ENCODE assay signal across 29 cellular contexts in the genomic region with DNA sequence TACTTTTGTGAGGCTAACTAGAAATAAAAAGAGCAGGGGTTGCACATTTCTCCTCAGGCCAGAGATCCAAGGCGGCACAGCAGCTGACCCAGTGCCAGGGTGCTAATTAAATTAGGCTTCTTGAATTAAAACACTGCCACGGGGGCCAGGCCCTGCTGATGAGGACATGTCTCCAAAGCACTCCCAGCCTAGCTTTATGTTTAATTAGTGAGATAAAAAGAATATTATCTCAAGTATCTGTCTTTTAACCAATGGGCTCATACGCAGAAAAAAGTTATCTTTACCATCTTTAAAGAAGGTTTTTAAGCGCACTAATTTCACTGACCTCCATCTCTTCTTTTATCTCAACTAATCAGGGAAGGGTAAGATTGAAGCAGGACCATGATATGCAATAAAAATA. TPM values are rescaled to one million over a fixed set of nuclear protein-coding genes. Genes with fewer than 3 reads are reported as not detected.
DNase-seq lines count a peak whose midpoint lies in the region; ATAC-seq, FAIRE-seq and TF ChIP-seq lines count a peak whose summit lies in the region.
"Had no signal": no experiment of that assay in that cellular context is flagged by ENCODE, and none has a peak within 500 bp of the region (broad histone marks: within the 10 kb centered on the region; RNA-seq: fewer than 3 reads in every experiment).

No MANE protein-coding gene starts in this region.

- no peak overlapping the region for H4K5ac ChIP-seq in H1 (ENCODE audit: insufficient read length, low read depth, low read length)

- no peak for TF ChIP-seq RAD21 in H1 (IDR thresholded peaks at IDR 0.05 in 1 of 2, conservative IDR thresholded peaks at IDR 0.05 in 1 of 2; ENCODE audit: low read depth in 2 of 2, low read length in 2 of 2)

- WGBS in H1 (ENCODE audit: extremely low coverage in 1 of 2, insufficient coverage in 1 of 2, insufficient read length in 1 of 2, insufficient replicate concordance in 2 of 2, low coverage in 1 of 2, low lambda C conversion rate in 2 of 2, missing lambda C conversion rate in 1 of 2), 2 experiments = 91% methylated on average over 4 of the region's 4 CpGs; no CpG with 5 or more reads in 1 of the 2 experiments

- H3K27me3 ChIP-seq in BE2C = no peaks in the 10 kb centered on the region
- no peaks in the 10 kb centered on the region for H3K27me3 ChIP-seq in Karpas-422 (ENCODE audit: low read length)
- H3K27me3 ChIP-seq in H1 (replicated peaks in 1 of 4; ENCODE audit: control insufficient read depth in 3 of 4, extremely low read depth in 1 of 4, insufficient read depth in 3 of 4, low read length in 3 of 4) = no peaks in the 10 kb centered on the region
- H3K27me3 ChIP-seq: BLaER1 treated with 17β-estradiol and CSF1 and Interleukin-3, amounts not matched to agents 10 nM and 100 nM had no signal

- H2BK20ac ChIP-seq in H1 (ENCODE audit: low read length) = no peak overlapping the region

- no peak overlapping the region for H3K56ac ChIP-seq in H1 (replicated peaks; ENCODE audit: insufficient read length, low read depth, low read length)

- H3K9me3 ChIP-seq in BE2C (no peaks in the 10 kb centered on the region), Karpas-422 (ENCODE audit: low read length) (no peaks in the 10 kb centered on the region), H1 (ENCODE audit: insufficient read depth in 2 of 2, low read depth in 1 of 2, low read length in 1 of 2) (no peaks in the 10 kb centered on the region)
- H3K9me3 ChIP-seq: BLaER1 treated with 17β-estradiol and CSF1 and Interleukin-3, amounts not matched to agents 10 nM and 100 nM; Caco-2 had no signal

- no peak overlapping the region for H4K8ac ChIP-seq in H1 (ENCODE audit: extremely low read depth, insufficient read depth, low read length)

- no peak overlapping the region for H3K27ac Mint-ChIP-seq in stimulated activated naive CD8-positive, alpha-beta T cell treated with anti-CD3 and anti-CD28 coated beads, Interleukin-15, amount 100 ng/mL, for 72 hours
- H3K27ac Mint-ChIP-seq: CD4-positive, alpha-beta T cell; CD8-positive, alpha-beta T cell had no signal

- CTCF ChIA-PET in H1 (lab: Charles Lee; ENCODE audit: partially characterized antibody) = interaction anchor here (0.8 to 1.3 kb wide), 2 partner anchors 10 to 46 kb away, joined by 3 to 4 read pairs; no protein-coding TSS in a partner anchor

- H3K27ac ChIP-seq in Karpas-422 (ENCODE audit: low read length) (peak overlapping the region; percentile 73), H1 (ENCODE audit: low read depth, low read length) (no peak overlapping the region)
- H3K27ac ChIP-seq: BLaER1 treated with 17β-estradiol and CSF1 and Interleukin-3, amounts not matched to agents 10 nM and 100 nM; C4-2B had no signal

- H3K4me3 ChIP-seq in BE2C (ENCODE audit: low read depth, low read length) (no peak overlapping the region), Karpas-422 (ENCODE audit: low read length) (no peak overlapping the region), H1 (ENCODE audit: extremely low read depth in 1 of 4, insufficient read depth in 2 of 4, low read depth in 3 of 4, low read length in 4 of 4) (no peak overlapping the region)
- H3K4me3 ChIP-seq: BLaER1 treated with 17β-estradiol and CSF1 and Interleukin-3, amounts not matched to agents 10 nM and 100 nM; GM12878 had no signal

- H3K9me2 ChIP-seq in Karpas-422 (replicated peaks; ENCODE audit: insufficient read depth, low read length) = no peaks in the 10 kb centered on the region

- H3K4me2 ChIP-seq in Karpas-422 (ENCODE audit: low read depth, low read length, poor library complexity, severe bottlenecking) (peak overlapping the region; percentile 53), H1 (ENCODE audit: insufficient read depth in 1 of 2, low read depth in 2 of 2, low read length in 2 of 2) (no peak overlapping the region)
- H3K4me2 ChIP-seq: BLaER1 treated with 17β-estradiol and CSF1 and Interleukin-3, amounts not matched to agents 10 nM and 100 nM had no signal

- H3K18ac ChIP-seq in H1 (ENCODE audit: extremely low read depth, low read length) = no peak overlapping the region

- no peaks in the 10 kb centered on the region for H3K23me2 ChIP-seq in H1 (ENCODE audit: low read depth, low read length)

- H3K9ac ChIP-seq in Karpas-422 (ENCODE audit: low read length) (no peak overlapping the region), H1 (replicated peaks in 1 of 4; ENCODE audit: extremely low read depth in 1 of 4, low read depth in 3 of 4, low read length in 3 of 4) (no peak overlapping the region)
- H3K9ac ChIP-seq: BLaER1 treated with 17β-estradiol and CSF1 and Interleukin-3, amounts not matched to agents 10 nM and 100 nM had no signal

- H3K4ac ChIP-seq in H1 (replicated peaks; ENCODE audit: insufficient read length, low read depth, low read length) = no peak overlapping the region

- TF ChIP-seq EP300 in H1 (IDR thresholded peaks at IDR 0.05; ENCODE audit: borderline replicate concordance in 1 of 2, low read depth in 2 of 2, low read length in 2 of 2) = no peak

- no peak overlapping the region for H2BK12ac ChIP-seq in H1 (ENCODE audit: low read depth, low read length)

- no peaks in the 10 kb centered on the region for H3K9me3 Mint-ChIP-seq in stimulated activated naive CD8-positive, alpha-beta T cell treated with anti-CD3 and anti-CD28 coated beads, Interleukin-15, amount 100 ng/mL, for 72 hours
- H3K9me3 Mint-ChIP-seq: CD4-positive, alpha-beta T cell; CD8-positive, alpha-beta T cell had no signal

- no peak overlapping the region for H3K4me3 Mint-ChIP-seq in stimulated activated naive CD8-positive, alpha-beta T cell treated with anti-CD3 and anti-CD28 coated beads, Interleukin-15, amount 100 ng/mL, for 72 hours
- H3K4me3 Mint-ChIP-seq: CD4-positive, alpha-beta T cell; CD8-positive, alpha-beta T cell had no signal

- no peak overlapping the region for H3K23ac ChIP-seq in H1 (ENCODE audit: insufficient read length)

- no peak overlapping the region for H3K14ac ChIP-seq in H1 (ENCODE audit: insufficient read length)

- H3K36me3 ChIP-seq in BE2C (no peaks in the 10 kb centered on the region), Karpas-422 (ENCODE audit: insufficient read depth, low read length) (no peaks in the 10 kb centered on the region), H1 (ENCODE audit: control insufficient read depth in 2 of 4, insufficient read depth in 4 of 4, low read length in 3 of 4) (no peaks in the 10 kb centered on the region)
- H3K36me3 ChIP-seq: BLaER1 treated with 17β-estradiol and CSF1 and Interleukin-3, amounts not matched to agents 10 nM and 100 nM had no signal

- no peak overlapping the region for H2BK5ac ChIP-seq in H1 (ENCODE audit: low read depth, low read length)

- no peak for TF ChIP-seq CTCF in BE2C (IDR thresholded peaks at IDR 0.05; ENCODE audit: low read depth, low read length)
- TF ChIP-seq CTCF in H1 (IDR thresholded peaks at IDR 0.05; ENCODE audit: control extremely low read depth in 1 of 3, insufficient read depth in 1 of 3, low read depth in 1 of 3, low read length in 3 of 3) = no peak

- H3K27me3 Mint-ChIP-seq in stimulated activated naive CD8-positive, alpha-beta T cell treated with anti-CD3 and anti-CD28 coated beads, Interleukin-15, amount 100 ng/mL, for 72 hours = peaks cover 8% of the 10 kb centered on the region

- peak; percentile 27 for DNase-seq in BE2C
- DNase-seq in Karpas-422 = no peak
- no peak for DNase-seq in H1 (ENCODE audit: low read depth in 1 of 2, low spot score in 2 of 2)
- DNase-seq in stimulated activated naive CD8-positive, alpha-beta T cell treated with anti-CD3 and anti-CD28 coated beads, Interleukin-15, amount 100 ng/mL, for 72 hours = no peak
- DNase-seq in D341Med (ENCODE audit: low spot score) = no peak
- no peak for DNase-seq in NCI-H510A (lab: John Stamatoyannopoulos, UW)
- DNase-seq: 8988T; ACHN; Caco-2; Calu3; CD4-positive, alpha-beta T cell; CD8-positive, alpha-beta T cell; DMS 273 treated with DMSO at 0.1 percent for 48 hours; DMS153; DMS53; DMS79; DND-41; EL; GDM1 had no signal

- no peak overlapping the region for H2BK15ac ChIP-seq in H1 (ENCODE audit: low read length)

- ATAC-seq in stimulated activated naive CD8-positive, alpha-beta T cell treated with anti-CD3 and anti-CD28 coated beads, Interleukin-15, amount 100 ng/mL, for 72 hours = no peak
- ATAC-seq: CD8-positive, alpha-beta T cell; GM12878 had no signal

- H3K4me1 ChIP-seq in BE2C (peaks cover 8% of the 10 kb centered on the region), Karpas-422 (ENCODE audit: low read length) (peaks cover 43% of the 10 kb centered on the region), H1 (replicated peaks in 1 of 4; ENCODE audit: control insufficient read depth in 3 of 4, insufficient read depth in 4 of 4, low read length in 3 of 4) (no peaks in the 10 kb centered on the region)
- H3K4me1 ChIP-seq: BLaER1 treated with 17β-estradiol and CSF1 and Interleukin-3, amounts not matched to agents 10 nM and 100 nM; Caco-2 had no signal

- no peaks in the 10 kb centered on the region for H3K4me1 Mint-ChIP-seq in stimulated activated naive CD8-positive, alpha-beta T cell treated with anti-CD3 and anti-CD28 coated beads, Interleukin-15, amount 100 ng/mL, for 72 hours

- FAIRE-seq in H1 (lab: Jason Lieb, UNC) = no peak
- FAIRE-seq: A204.1, GM12878, GM12892, GM18507 had no signal

- no peaks in the 10 kb centered on the region for H3K79me1 ChIP-seq in H1 (ENCODE audit: low read depth, low read length)

- H2BK120ac ChIP-seq in H1 (replicated peaks; ENCODE audit: low read depth, low read length) = no peak overlapping the region

- H2AFZ ChIP-seq in Karpas-422 (ENCODE audit: low read length) = no peak overlapping the region
- 0 out of 2 replicates have a peak overlapping the region, but pooled peaks have one; percentile 82 for H2AFZ ChIP-seq in H1 (ENCODE audit: low read length)

- H2AK5ac ChIP-seq in H1 (ENCODE audit: low read depth, low read length) = no peak overlapping the region

- H4K91ac ChIP-seq in H1 (replicated peaks; ENCODE audit: insufficient read length, low read length) = no peak overlapping the region

- H4K20me1 ChIP-seq in Karpas-422 (ENCODE audit: insufficient read depth, low read depth, low read length) (no peaks in the 10 kb centered on the region), H1 (replicated peaks in 1 of 2; ENCODE audit: control insufficient read depth in 1 of 2, insufficient read depth in 2 of 2, low read length in 2 of 2) (no peaks in the 10 kb centered on the region)
- H4K20me1 ChIP-seq: BLaER1 treated with 17β-estradiol and CSF1 and Interleukin-3, amounts not matched to agents 10 nM and 100 nM had no signal

- POLR2A ChIA-PET in H1 (lab: Charles Lee; ENCODE audit: partially characterized antibody) = no interaction called here

- H3K79me2 ChIP-seq in Karpas-422 (ENCODE audit: low read length) (no peaks in the 10 kb centered on the region), H1 (ENCODE audit: control insufficient read depth in 1 of 2, insufficient read depth in 2 of 2, low read length in 2 of 2) (no peaks in the 10 kb centered on the region)

- TF ChIP-seq POLR2A in H1 (IDR thresholded peaks at IDR 0.05; ENCODE audit: control extremely low read depth in 1 of 2, low read depth in 2 of 2, low read length in 2 of 2) = no peak

RNA-seq across cellular contexts. Expression of gene LRRC53, which starts 36.9 kb away (rescaled TPM):
- 0.11 TPM for polyA plus RNA-seq in BE2C (2012; ENCODE audit: insufficient read depth, insufficient read length, low read depth)
- not detected in 2 replicates for total RNA-seq in Karpas-422 (2014; rRNA removed; shearing (Covaris generic); ENCODE audit: low replicate concordance)
- total RNA-seq in H1 (2021; fragmentation: NEBNext Ultra II Directional; extraction: Animal tissue kit (Norgen Biotek cat#: 25700)) = not detected in 2 replicates
- polyA plus RNA-seq in H1 (2011; rRNA removed) = not detected in 2 replicates
- not detected for polyA plus RNA-seq in H1 (2011; cell fraction: cytosol; rRNA removed)
- polyA plus RNA-seq in H1 (2011; cell fraction: nucleus; rRNA removed) = not detected
- not detected in 4 replicates for polyA plus RNA-seq in H1 (2012, experiment 1 of 2)
- not detected for polyA plus RNA-seq in H1 (2012, experiment 2 of 2)
- not detected for polyA plus RNA-seq in H1 (2013, experiment 1 of 2)
- polyA plus RNA-seq in H1 (2013, experiment 2 of 2) = not detected
- not detected in 2 replicates for polyA minus RNA-seq in H1 (2011; rRNA and poly(A)+ RNA removed)
- not detected for polyA minus RNA-seq in H1 (2011; cell fraction: cytosol; rRNA and poly(A)+ RNA removed)
- polyA minus RNA-seq in H1 (2011; cell fraction: nucleus; rRNA and poly(A)+ RNA removed) = not detected
- total RNA-seq: A673; Caco-2; Calu3; CD4-positive, alpha-beta T cell; CD8-positive, alpha-beta T cell; Daoy; GM12878 had no signal
- polyA plus RNA-seq: AG04450, BJ, GM12878 had no signal
